ENCODE assay signal across 8 cellular contexts in the genomic region with DNA sequence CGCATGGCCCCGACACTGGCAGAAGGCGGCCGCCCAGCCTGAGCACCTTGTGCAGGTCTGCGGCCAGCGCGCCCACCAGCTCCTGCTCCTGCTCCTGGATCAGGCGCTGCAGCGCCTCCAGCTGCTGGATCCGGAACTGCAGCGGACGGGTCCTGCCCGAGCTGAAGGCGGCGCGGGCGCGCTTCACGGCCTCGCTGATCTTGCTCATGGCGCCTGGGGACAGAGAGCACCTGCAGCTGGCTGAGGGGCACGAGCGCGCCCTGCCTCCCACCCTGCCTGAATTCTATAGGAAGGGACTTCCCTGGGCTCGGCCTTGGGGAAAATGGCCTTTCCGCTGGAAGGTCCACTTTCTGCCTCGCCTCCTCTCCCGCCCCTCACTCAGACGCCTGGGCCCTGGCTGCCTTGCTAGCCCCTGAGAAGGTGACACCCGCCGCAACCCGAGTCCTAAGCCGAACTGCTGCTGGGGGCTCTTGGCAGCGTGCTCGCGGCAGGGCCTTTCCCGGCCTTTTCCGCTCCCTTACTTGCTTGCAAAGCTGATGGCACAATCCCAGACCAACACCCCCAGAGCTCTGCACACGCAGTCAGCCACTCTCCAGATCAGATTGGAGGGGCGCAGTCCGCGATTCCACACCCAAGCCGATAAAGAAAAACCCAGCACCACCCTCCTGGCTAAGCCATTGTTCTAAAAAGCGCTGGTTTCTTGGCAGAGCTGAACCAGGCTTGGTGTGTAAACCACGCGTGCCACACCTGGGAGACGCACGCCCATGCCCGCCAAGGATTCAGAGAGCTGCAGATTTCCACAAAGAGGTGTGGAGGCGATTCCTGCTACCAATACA. TPM values are rescaled to one million over a fixed set of nuclear protein-coding genes. Genes with fewer than 3 reads are reported as not detected.
DNase-seq lines count a peak whose midpoint lies in the region; ATAC-seq and TF ChIP-seq lines count a peak whose summit lies in the region.

No MANE protein-coding gene starts in this region.

- no peaks in the 10 kb centered on the region for H3K36me3 Mint-ChIP-seq in mesothelial cell of epicardium

- peak; percentile 97 for TF ChIP-seq CTCF in mesothelial cell of epicardium (IDR thresholded peaks at IDR 0.05; ENCODE audit: unreplicated experiment)

- ATAC-seq in GM19467 (IDR thresholded peaks at IDR 0.05; ENCODE audit: unreplicated experiment): peak; percentile 56
- ATAC-seq in GM21717 (IDR thresholded peaks at IDR 0.05; ENCODE audit: unreplicated experiment): no peak

- peak overlapping the region; percentile 63 for H3K4me3 Mint-ChIP-seq in mesothelial cell of epicardium

- H3K4me1 Mint-ChIP-seq in mesothelial cell of epicardium: peaks cover 2% of the 10 kb centered on the region

- no peak overlapping the region for H3K27ac Mint-ChIP-seq in mesothelial cell of epicardium

- no peaks in the 10 kb centered on the region for H3K9me3 Mint-ChIP-seq in mesothelial cell of epicardium

- DNase-seq in AG08395 (ENCODE audit: low spot score): peak; percentile 70
- peak; percentile 86 for DNase-seq in NCI-H510A treated with DMSO at 0.1 percent for 48 hours (lab: John Stamatoyannopoulos, UW)
- DNase-seq in activated CD8-positive, alpha-beta memory T cell treated with anti-CD3 and anti-CD28 coated beads, Interleukin-2, amount 50 U/mL, for 4 hours: peak; percentile 87
- peak; percentile 53 for DNase-seq in epidermal melanocyte (ENCODE audit: insufficient read length, low spot score)
- peak; percentile 78 to 97 for DNase-seq in mesothelial cell of epicardium (ENCODE audit: low spot score in 2 of 2, unreplicated experiment in 2 of 2)
- DNase-seq in stimulated activated CD8-positive, alpha-beta memory T cell treated with anti-CD3 and anti-CD28 coated beads, Interleukin-15, amount 100 ng/mL, for 1 hour (ENCODE audit: low read depth): peak; percentile 67

- no peaks in the 10 kb centered on the region for H3K27me3 Mint-ChIP-seq in mesothelial cell of epicardium (ENCODE audit: low read depth)

RNA-seq across cellular contexts. Expression of a gene that starts 3.0 kb away (rescaled TPM):
- total RNA-seq in mesothelial cell of epicardium: 0.55 to 1.1 TPM (median 0.69 TPM) in 3 replicates

RNA-seq across cellular contexts. Expression of a gene that starts 28.8 kb away (rescaled TPM):
- total RNA-seq in mesothelial cell of epicardium: not detected in 3 replicates
